Comparison of ENCODE assay signal across 1 cellular context in the genomic region with DNA sequence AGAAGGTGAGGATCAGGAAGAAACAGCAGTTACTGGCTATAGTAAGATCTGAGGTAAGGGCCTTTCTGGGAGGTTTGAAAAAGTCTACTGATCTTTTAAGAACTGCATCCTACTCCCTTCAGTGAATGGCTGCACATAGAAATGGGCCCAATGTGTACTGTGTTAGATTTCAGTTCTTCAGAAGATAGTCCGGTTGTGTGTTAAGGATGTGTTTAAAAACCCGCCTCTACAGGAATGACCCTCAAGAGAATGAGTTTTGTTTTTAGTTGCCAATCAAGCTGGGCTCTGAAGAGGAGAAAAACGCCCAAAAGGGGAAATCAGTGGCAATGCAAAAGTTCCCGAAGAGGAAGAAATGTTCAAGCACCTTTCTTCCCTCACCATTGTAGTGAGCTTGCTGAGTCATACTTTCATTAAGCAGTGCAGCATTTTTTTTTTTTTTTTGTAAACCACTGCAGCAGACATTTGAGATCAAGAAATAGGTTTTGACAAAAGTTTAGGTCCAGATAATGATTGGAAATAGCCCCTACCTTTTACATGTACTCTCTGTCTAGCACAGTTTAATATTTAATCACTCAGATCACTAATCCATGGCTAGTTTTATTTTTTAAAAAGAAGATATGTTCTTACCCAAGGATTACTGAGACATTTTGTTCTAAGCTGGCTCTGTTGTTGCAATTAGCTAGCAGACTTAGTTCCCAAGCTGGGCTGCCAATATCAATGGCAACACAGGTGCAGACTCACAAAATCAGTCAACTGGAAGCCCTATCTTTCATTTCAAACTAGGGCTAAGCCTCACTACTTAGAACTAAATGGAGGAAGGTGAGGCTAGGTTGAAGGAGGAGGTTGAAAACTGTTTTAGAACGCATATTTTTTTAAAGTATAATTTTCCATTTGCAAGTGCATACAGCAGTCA.
TF ChIP-seq lines count a peak whose summit lies in the region.

No MANE protein-coding gene starts in this region.

TF ChIP-seq in H1, 55 proteins besides CTCF, POLR2A, EP300 and RAD21:
- TF ChIP-seq RNF2 (IDR thresholded peaks at IDR 0.05; ENCODE audit: borderline replicate concordance, low read depth, low read length, missing control alignments, poor library complexity, severe bottlenecking) = no peak
- TF ChIP-seq BACH1 (IDR thresholded peaks at IDR 0.05; ENCODE audit: low read length) = peak; percentile 70; the same call in 1 of the 2 replicates
- peak; percentile 14; the same call in 1 of the 2 replicates for TF ChIP-seq MAFK (IDR thresholded peaks at IDR 0.05; ENCODE audit: low read depth, low read length)
